ENCODE assay signal across 1 cellular context in genomic region chr1:16111771-16112557, GRCh38.
TF ChIP-seq lines count a peak whose summit lies in the region.

No MANE protein-coding gene starts in this region.

TF ChIP-seq in HEK293, 187 proteins besides CTCF, POLR2A, EP300 and RAD21 (continued from another document):
- TF ChIP-seq ZNF391 (tag by site-specific recombination; IDR thresholded peaks at IDR 0.05; ENCODE audit: borderline replicate concordance, low read depth), result peak; percentile 35; the same call in 1 of the 2 replicates
- peak; percentile 92 for TF ChIP-seq ATF2 (tag by site-specific recombination; IDR thresholded peaks at IDR 0.05; ENCODE audit: low read depth)
- TF ChIP-seq ZIC2 (tag by site-specific recombination; IDR thresholded peaks at IDR 0.05), result peak; percentile 74
- TF ChIP-seq GLIS2 (tag by site-specific recombination; IDR thresholded peaks at IDR 0.05), result peak; percentile 46; the same call in 1 of the 2 replicates
- TF ChIP-seq ZNF16 (tag by site-specific recombination; IDR thresholded peaks at IDR 0.05; ENCODE audit: low read depth), result no peak
- TF ChIP-seq ZNF530 (tag by site-specific recombination; IDR thresholded peaks at IDR 0.05; ENCODE audit: low read depth), result no peak
- TF ChIP-seq ZNF843 (tag by site-specific recombination; IDR thresholded peaks at IDR 0.05), result no peak
- peak; percentile 97 for TF ChIP-seq ZBTB48 (tag by site-specific recombination; IDR thresholded peaks at IDR 0.05)
- TF ChIP-seq ZNF692 (tag by site-specific recombination; IDR thresholded peaks at IDR 0.05), result peak; percentile 94
- TF ChIP-seq HIC1 (tag by site-specific recombination; IDR thresholded peaks at IDR 0.05), result peak; percentile 88
- TF ChIP-seq ZNF324 (tag by site-specific recombination; IDR thresholded peaks at IDR 0.05), result peak; percentile 93
- TF ChIP-seq ZNF600 (tag by site-specific recombination; IDR thresholded peaks at IDR 0.05), result peak; percentile 89
- peak; percentile 81 for TF ChIP-seq ZNF449 (tag by site-specific recombination; IDR thresholded peaks at IDR 0.05)
- peak; percentile 71 for TF ChIP-seq INSM2 (tag by site-specific recombination; IDR thresholded peaks at IDR 0.05)
- TF ChIP-seq EGR2 (tag by site-specific recombination; IDR thresholded peaks at IDR 0.05; ENCODE audit: low read depth), result peak; percentile 85
- TF ChIP-seq ZBTB7A (tag by site-specific recombination; IDR thresholded peaks at IDR 0.05; ENCODE audit: low read depth), result peak; percentile 70; the same call in 1 of the 2 replicates
- no peak for TF ChIP-seq ZFP41 (tag by site-specific recombination; IDR thresholded peaks at IDR 0.05; ENCODE audit: borderline replicate concordance)
- TF ChIP-seq ZNF629 (tag by site-specific recombination; IDR thresholded peaks at IDR 0.05), result peak; percentile 83
- TF ChIP-seq ZNF510 (tag by site-specific recombination; IDR thresholded peaks at IDR 0.05; ENCODE audit: insufficient replicate concordance), result no peak
- TF ChIP-seq HOXA7 (CRISPR knock-in tag; IDR thresholded peaks at IDR 0.05; ENCODE audit: borderline replicate concordance), result no peak
- no peak for TF ChIP-seq ZNF184 (tag by site-specific recombination; IDR thresholded peaks at IDR 0.05)
- 0 out of 2 replicates have a peak, but pooled peaks have one; percentile 30 for TF ChIP-seq ZNF223 (tag by site-specific recombination; IDR thresholded peaks at IDR 0.05)
- TF ChIP-seq ZNF791 (tag by site-specific recombination; IDR thresholded peaks at IDR 0.05), result no peak
- no peak; the same call in 1 of the 2 replicates for TF ChIP-seq BCL6B (tag by site-specific recombination; IDR thresholded peaks at IDR 0.05)
